ENCODE assay signal across 8 cellular contexts in genomic region chr2:9003616-9004337, GRCh38. TPM values are rescaled to one million over a fixed set of nuclear protein-coding genes. Genes with fewer than 3 reads are reported as not detected.
DNase-seq lines count a peak whose midpoint lies in the region; ATAC-seq and TF ChIP-seq lines count a peak whose summit lies in the region.

A gene with protein sequence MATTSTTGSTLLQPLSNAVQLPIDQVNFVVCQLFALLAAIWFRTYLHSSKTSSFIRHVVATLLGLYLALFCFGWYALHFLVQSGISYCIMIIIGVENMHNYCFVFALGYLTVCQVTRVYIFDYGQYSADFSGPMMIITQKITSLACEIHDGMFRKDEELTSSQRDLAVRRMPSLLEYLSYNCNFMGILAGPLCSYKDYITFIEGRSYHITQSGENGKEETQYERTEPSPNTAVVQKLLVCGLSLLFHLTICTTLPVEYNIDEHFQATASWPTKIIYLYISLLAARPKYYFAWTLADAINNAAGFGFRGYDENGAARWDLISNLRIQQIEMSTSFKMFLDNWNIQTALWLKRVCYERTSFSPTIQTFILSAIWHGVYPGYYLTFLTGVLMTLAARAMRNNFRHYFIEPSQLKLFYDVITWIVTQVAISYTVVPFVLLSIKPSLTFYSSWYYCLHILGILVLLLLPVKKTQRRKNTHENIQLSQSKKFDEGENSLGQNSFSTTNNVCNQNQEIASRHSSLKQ (minus strand): TSS chr2:9003684. CDS start chr2:9003614, 70 bp downstream.

- peaks cover 16% of the 10 kb centered on the region for H3F3A ChIP-seq in neural progenitor cell (ENCODE audit: low read depth)

- H3K4me3 ChIP-seq in neural progenitor cell (peak within 1 kb of the TSS; percentile 68), stomach (peak within 1 kb of the TSS; percentile 76 to 87 (median 82))

- H3K27me3 ChIP-seq in foreskin keratinocyte (no peaks in the 10 kb centered on the region), neural progenitor cell (peaks cover 14% of the 10 kb centered on the region), stomach (no peaks in the 10 kb centered on the region)

- H3K27ac ChIP-seq in foreskin keratinocyte (peak within 1 kb of the TSS; percentile 89), neural progenitor cell (peak within 1 kb of the TSS; percentile 97), stomach (peak within 1 kb of the TSS; percentile 83 to 91 (median 88))

- peaks cover 22% of the 10 kb centered on the region for H3K4me1 ChIP-seq in foreskin keratinocyte
- peaks cover 26% of the 10 kb centered on the region for H3K4me1 ChIP-seq in neural progenitor cell
- H3K4me1 ChIP-seq in stomach, result peaks cover 0 to 36% (median 18%) of the 10 kb centered on the region in 4 donors

- H3K9me3 ChIP-seq in neural progenitor cell (ENCODE audit: low read depth), result no peaks in the 10 kb centered on the region
- H3K9me3 ChIP-seq in stomach, result no peaks in the 10 kb centered on the region

- no peaks in the 10 kb centered on the region for H3K9me3 Mint-ChIP-seq in neural progenitor cell

- DNase-seq in DMS79 (lab: John Stamatoyannopoulos, UW) (peak; percentile 82), LHCN-M2 (ENCODE audit: low read depth) (peak; percentile 80), SHP77 (lab: John Stamatoyannopoulos, UW) (peak; percentile 86 to 97), foreskin keratinocyte (peak in 1 of 2 donors; percentile 73), neural progenitor cell (ENCODE audit: low spot score) (peak; percentile 97), stomach (peak; percentile 86)
- peak; percentile 43 for DNase-seq in activated gamma-delta T cell treated with anti-CD3 and anti-CD28 coated beads, Interleukin-2, amount 50 U/mL, for 16 hours (ENCODE audit: low read depth)

- TF ChIP-seq POLR2A in stomach (IDR thresholded peaks at IDR 0.05), result peak in 1 of 4 donors; percentile 16

- H3K9ac ChIP-seq in neural progenitor cell, result peak within 1 kb of the TSS; percentile 77

- intact Hi-C loops in stomach (cut with DNase I; ENCODE audit: low total_unique reads), result no loop called here

- peaks cover 29% of the 10 kb centered on the region for H4K20me1 ChIP-seq in neural progenitor cell (ENCODE audit: low read depth)

- peaks cover 4% of the 10 kb centered on the region for H3K36me3 Mint-ChIP-seq in neural progenitor cell

- TF ChIP-seq EP300 in stomach (IDR thresholded peaks at IDR 0.05), result no peak

- peaks cover 56% of the 10 kb centered on the region for H3K79me2 ChIP-seq in neural progenitor cell (ENCODE audit: low read depth)

- H3K27ac Mint-ChIP-seq in neural progenitor cell, result peak within 1 kb of the TSS; percentile 77

- H3K36me3 ChIP-seq in neural progenitor cell (no peaks in the 10 kb centered on the region), stomach (no peaks in the 10 kb centered on the region)

- H3K4me2 ChIP-seq in neural progenitor cell, result peak within 1 kb of the TSS; percentile 84

- peaks cover 12% of the 10 kb centered on the region for H3K27me3 Mint-ChIP-seq in neural progenitor cell (ENCODE audit: insufficient read depth, low read depth)

- peaks cover 26% of the 10 kb centered on the region for H3K4me1 Mint-ChIP-seq in neural progenitor cell

- ATAC-seq in GM21786 (IDR thresholded peaks at IDR 0.05; ENCODE audit: unreplicated experiment), result peak; percentile 87
- peak; percentile 80 for ATAC-seq in foreskin keratinocyte

- TF ChIP-seq CTCF in foreskin keratinocyte (conservative IDR thresholded peaks at IDR 0.05) (peak; percentile 3), neural progenitor cell (IDR thresholded peaks at IDR 0.05) (no peak), stomach (IDR thresholded peaks at IDR 0.05) (no peak)

- peak within 1 kb of the TSS; percentile 96 for H3K4me3 Mint-ChIP-seq in neural progenitor cell

- peak within 1 kb of the TSS; percentile 97 for H2AFZ ChIP-seq in neural progenitor cell (replicated peaks)

- WGBS in stomach, 5 donors, result 0 to 1% (median 0%) methylated on average over 17 to 96 of the region's 104 CpGs

RNA-seq across cellular contexts. Expression of the gene that starts here (rescaled TPM):
- total RNA-seq in LHCN-M2 (2014; rRNA removed) (22.6 and 23.5 TPM in 2 replicates), foreskin keratinocyte (76.3 and 106 TPM in 2 replicates), neural progenitor cell (ENCODE audit: low replicate concordance) (56.1 and 84.0 TPM in 2 replicates), stomach (10 to 100 TPM in 4 of 5 donors, 1 to 10 TPM in 1; 10.0 to 65.5 (median 14.2) TPM)
- 15.3 TPM for polyA plus RNA-seq in LHCN-M2 (2012)
- polyA plus RNA-seq in foreskin keratinocyte (35.3 and 42.0 TPM in 2 replicates), stomach (10 to 100 TPM in 1 of 3 donors, 1 to 10 TPM in 2; 2.2 to 15.4 (median 3.2) TPM)
